1 cellular context compared by ENCODE assay signal in the genomic region with DNA sequence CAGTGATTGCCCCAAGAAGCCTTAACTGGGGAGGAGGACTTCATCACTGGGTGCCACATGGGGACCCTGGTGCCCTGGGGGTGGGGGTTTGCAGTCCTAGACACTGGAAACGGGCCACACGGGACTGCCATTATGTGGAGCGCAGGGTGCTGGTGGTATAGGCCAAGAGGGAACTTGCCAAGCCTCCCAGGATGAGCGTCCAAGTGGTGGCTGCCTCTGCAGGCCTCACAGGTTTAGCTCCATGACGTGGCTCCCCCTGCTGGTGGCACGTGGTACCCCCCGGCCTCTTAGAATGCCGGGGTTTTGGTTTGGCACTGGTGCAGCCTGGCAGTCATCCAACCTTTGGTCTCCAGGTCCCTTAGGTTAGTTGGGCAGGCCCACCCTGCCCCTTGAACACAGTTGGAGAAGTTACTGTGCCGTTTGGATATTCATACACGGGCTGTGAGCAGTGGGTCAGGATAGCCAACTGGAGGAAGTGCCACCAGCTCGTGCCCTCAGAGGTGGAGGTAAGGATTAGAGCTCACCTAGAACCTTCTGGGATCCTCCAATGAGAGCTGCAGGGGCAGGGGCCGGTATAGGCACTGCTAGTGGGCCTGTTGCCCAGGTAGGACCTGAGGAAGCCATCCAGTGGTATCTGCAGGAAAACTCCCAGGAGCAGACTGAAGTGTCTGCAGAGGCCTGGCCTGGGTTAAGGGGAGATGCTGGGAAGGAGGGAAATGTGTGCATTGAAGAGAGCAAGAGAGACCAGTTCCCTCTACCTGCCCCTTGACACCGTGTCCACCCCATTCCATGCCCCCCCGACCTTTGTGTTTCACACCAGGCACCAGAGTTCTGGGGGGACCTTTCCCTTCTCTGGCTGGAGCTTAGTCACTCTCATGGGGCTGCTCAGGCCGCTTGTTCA.
TF ChIP-seq lines count a peak whose summit lies in the region.

No MANE protein-coding gene starts in this region.

TF ChIP-seq in WTC11, 78 proteins besides CTCF, POLR2A, EP300 and RAD21 (continued from another document):
- TF ChIP-seq, protein P1, sequence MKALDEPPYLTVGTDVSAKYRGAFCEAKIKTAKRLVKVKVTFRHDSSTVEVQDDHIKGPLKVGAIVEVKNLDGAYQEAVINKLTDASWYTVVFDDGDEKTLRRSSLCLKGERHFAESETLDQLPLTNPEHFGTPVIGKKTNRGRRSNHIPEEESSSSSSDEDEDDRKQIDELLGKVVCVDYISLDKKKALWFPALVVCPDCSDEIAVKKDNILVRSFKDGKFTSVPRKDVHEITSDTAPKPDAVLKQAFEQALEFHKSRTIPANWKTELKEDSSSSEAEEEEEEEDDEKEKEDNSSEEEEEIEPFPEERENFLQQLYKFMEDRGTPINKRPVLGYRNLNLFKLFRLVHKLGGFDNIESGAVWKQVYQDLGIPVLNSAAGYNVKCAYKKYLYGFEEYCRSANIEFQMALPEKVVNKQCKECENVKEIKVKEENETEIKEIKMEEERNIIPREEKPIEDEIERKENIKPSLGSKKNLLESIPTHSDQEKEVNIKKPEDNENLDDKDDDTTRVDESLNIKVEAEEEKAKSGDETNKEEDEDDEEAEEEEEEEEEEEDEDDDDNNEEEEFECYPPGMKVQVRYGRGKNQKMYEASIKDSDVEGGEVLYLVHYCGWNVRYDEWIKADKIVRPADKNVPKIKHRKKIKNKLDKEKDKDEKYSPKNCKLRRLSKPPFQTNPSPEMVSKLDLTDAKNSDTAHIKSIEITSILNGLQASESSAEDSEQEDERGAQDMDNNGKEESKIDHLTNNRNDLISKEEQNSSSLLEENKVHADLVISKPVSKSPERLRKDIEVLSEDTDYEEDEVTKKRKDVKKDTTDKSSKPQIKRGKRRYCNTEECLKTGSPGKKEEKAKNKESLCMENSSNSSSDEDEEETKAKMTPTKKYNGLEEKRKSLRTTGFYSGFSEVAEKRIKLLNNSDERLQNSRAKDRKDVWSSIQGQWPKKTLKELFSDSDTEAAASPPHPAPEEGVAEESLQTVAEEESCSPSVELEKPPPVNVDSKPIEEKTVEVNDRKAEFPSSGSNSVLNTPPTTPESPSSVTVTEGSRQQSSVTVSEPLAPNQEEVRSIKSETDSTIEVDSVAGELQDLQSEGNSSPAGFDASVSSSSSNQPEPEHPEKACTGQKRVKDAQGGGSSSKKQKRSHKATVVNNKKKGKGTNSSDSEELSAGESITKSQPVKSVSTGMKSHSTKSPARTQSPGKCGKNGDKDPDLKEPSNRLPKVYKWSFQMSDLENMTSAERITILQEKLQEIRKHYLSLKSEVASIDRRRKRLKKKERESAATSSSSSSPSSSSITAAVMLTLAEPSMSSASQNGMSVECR (CRISPR knock-in tag; IDR thresholded peaks at IDR 0.05; ENCODE audit: borderline replicate concordance): peak; percentile 81; the same call in 1 of the 2 replicates
- TF ChIP-seq NFYB (CRISPR knock-in tag; conservative IDR thresholded peaks at IDR 0.05; ENCODE audit: low read depth): peak; percentile 36
- no peak for TF ChIP-seq GRHL2 (CRISPR knock-in tag; IDR thresholded peaks at IDR 0.05; ENCODE audit: insufficient replicate concordance, severe bottlenecking)
- no peak for TF ChIP-seq ESRRA (CRISPR knock-in tag; IDR thresholded peaks at IDR 0.05; ENCODE audit: borderline replicate concordance)
- TF ChIP-seq ZNF232 (CRISPR knock-in tag; IDR thresholded peaks at IDR 0.05): 0 out of 2 replicates have a peak, but pooled peaks have one; percentile 25
- TF ChIP-seq ETV6 (CRISPR knock-in tag; IDR thresholded peaks at IDR 0.05): peak; percentile 92
- TF ChIP-seq ZNF121 (CRISPR knock-in tag; IDR thresholded peaks at IDR 0.05): 0 out of 2 replicates have a peak, but pooled peaks have one; percentile 2
- no peak; the same call in 1 of the 2 replicates for TF ChIP-seq ZBTB21 (CRISPR knock-in tag; IDR thresholded peaks at IDR 0.05; ENCODE audit: borderline replicate concordance)
- no peak for TF ChIP-seq SOX15 (CRISPR knock-in tag; IDR thresholded peaks at IDR 0.05)
- TF ChIP-seq NR3C1 (CRISPR knock-in tag; conservative IDR thresholded peaks at IDR 0.05; ENCODE audit: low read depth): 0 out of 2 replicates have a peak, but pooled peaks have one; percentile 37
- TF ChIP-seq SMAD3 (CRISPR knock-in tag; IDR thresholded peaks at IDR 0.05; ENCODE audit: borderline replicate concordance): no peak; the same call in none of the 2 replicates
- no peak for TF ChIP-seq NR2C2 (CRISPR knock-in tag; IDR thresholded peaks at IDR 0.05)
- TF ChIP-seq, protein P2, sequence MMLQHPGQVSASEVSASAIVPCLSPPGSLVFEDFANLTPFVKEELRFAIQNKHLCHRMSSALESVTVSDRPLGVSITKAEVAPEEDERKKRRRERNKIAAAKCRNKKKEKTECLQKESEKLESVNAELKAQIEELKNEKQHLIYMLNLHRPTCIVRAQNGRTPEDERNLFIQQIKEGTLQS (CRISPR knock-in tag; conservative IDR thresholded peaks at IDR 0.05): no peak; the same call in 1 of the 2 replicates
- TF ChIP-seq, protein P3, sequence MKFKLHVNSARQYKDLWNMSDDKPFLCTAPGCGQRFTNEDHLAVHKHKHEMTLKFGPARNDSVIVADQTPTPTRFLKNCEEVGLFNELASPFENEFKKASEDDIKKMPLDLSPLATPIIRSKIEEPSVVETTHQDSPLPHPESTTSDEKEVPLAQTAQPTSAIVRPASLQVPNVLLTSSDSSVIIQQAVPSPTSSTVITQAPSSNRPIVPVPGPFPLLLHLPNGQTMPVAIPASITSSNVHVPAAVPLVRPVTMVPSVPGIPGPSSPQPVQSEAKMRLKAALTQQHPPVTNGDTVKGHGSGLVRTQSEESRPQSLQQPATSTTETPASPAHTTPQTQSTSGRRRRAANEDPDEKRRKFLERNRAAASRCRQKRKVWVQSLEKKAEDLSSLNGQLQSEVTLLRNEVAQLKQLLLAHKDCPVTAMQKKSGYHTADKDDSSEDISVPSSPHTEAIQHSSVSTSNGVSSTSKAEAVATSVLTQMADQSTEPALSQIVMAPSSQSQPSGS (CRISPR knock-in tag; IDR thresholded peaks at IDR 0.05; ENCODE audit: borderline replicate concordance, low read depth): no peak
- no peak for TF ChIP-seq ZNF219 (CRISPR knock-in tag; IDR thresholded peaks at IDR 0.05; ENCODE audit: borderline replicate concordance)
TF ChIP-seq in WTC11: peak in this region for 44.
